16 cellular contexts compared by ENCODE assay signal in the genomic region with DNA sequence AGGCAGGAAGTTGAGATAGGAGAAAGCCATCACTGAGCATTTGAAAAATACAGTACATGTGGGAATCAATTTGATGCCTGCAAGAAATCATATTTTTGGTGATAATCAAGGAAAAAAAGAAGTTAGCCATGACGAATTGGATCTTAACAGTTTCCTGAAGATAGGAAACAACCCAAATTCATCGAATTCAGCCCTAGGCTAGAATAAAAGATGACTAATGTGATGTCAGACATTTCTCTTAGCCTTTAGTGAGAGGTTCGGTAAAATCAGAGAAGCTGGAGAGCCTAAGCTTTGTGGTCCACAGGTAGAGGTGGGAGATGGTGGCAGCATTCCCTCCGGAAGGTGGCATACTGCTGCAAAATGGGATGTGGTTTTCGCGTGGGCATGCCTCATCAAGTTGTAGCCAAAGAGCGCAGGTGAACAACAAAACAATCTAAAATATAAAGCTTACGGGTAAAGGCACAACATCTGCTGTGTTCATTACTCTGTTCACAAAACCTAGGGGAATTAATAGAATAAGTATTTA.
A peak's percentile ranks its signal among the peaks of the same experiment; 100 is the strongest.
DNase-seq lines count a peak whose midpoint lies in the region; ATAC-seq, FAIRE-seq and TF ChIP-seq lines count a peak whose summit lies in the region.
"Had no signal": no experiment of that assay in that cellular context is flagged by ENCODE, and none has a peak within 500 bp of the region (broad histone marks: within the 10 kb centered on the region; RNA-seq: fewer than 3 reads in every experiment).

No MANE protein-coding gene starts in this region.

- dilution Hi-C loops in mammary epithelial cell (cut with HindIII; ENCODE audit: low sequenced_read_pairs), result no loop called here

- CTCF ChIA-PET in mammary epithelial cell (lab: Charles Lee; ENCODE audit: low non-redundant PET), result interaction anchor here (0.7 kb wide), 2 partner anchors 295 to 1975 kb away, joined by 3 to 4 read pairs; no protein-coding TSS in a partner anchor

- H3K4me2 ChIP-seq in mammary epithelial cell (ENCODE audit: insufficient read depth, low read depth, low read length), result no peak overlapping the region
- H3K4me2 ChIP-seq: BLaER1 had no signal

- H3K36me3 ChIP-seq in mammary epithelial cell (ENCODE audit: insufficient read depth, low read length) (no peaks in the 10 kb centered on the region), breast epithelium (no peaks in the 10 kb centered on the region), bronchial epithelial cell (ENCODE audit: control insufficient read depth, insufficient read depth, low read length) (no peaks in the 10 kb centered on the region)
- H3K36me3 ChIP-seq: BLaER1 had no signal

- H4K20me1 ChIP-seq in mammary epithelial cell (ENCODE audit: insufficient read depth, low read length), result no peaks in the 10 kb centered on the region
- H4K20me1 ChIP-seq: BLaER1 had no signal

- no peak overlapping the region for H2AFZ ChIP-seq in mammary epithelial cell (ENCODE audit: low read depth, low read length)

- no peaks in the 10 kb centered on the region for H3K4me1 ChIP-seq in mammary epithelial cell (ENCODE audit: insufficient read depth, low read length)
- no peaks in the 10 kb centered on the region for H3K4me1 ChIP-seq in breast epithelium
- H3K4me1 ChIP-seq: BLaER1 had no signal

- no peak overlapping the region for H3K9ac ChIP-seq in mammary epithelial cell (ENCODE audit: insufficient read depth, low read length)
- H3K9ac ChIP-seq: BLaER1 had no signal

- no peak for ATAC-seq in Right ventricle myocardium inferior
- no peak for ATAC-seq in HG03521 (IDR thresholded peaks at IDR 0.05; ENCODE audit: unreplicated experiment)

- peak; percentile 42 for DNase-seq in mammary epithelial cell
- DNase-seq in breast epithelium (ENCODE audit: low spot score in 2 of 2), result no peak
- peak; percentile 42 for DNase-seq in NCI-H2107 treated with DMSO at 0.1 percent for 48 hours (lab: John Stamatoyannopoulos, UW; ENCODE audit: unreplicated experiment)
- DNase-seq in bronchial epithelial cell (ENCODE audit: low read depth), result no peak
- DNase-seq in Right ventricle myocardium inferior (ENCODE audit: missing footprints), result no peak
- DNase-seq in GM10266 (ENCODE audit: extremely low spot score), result no peak
- DNase-seq in T-helper 9 cell, result no peak
- DNase-seq: Karpas-422, NCI-H1417 treated with DMSO at 0.1 percent for 48 hours, NCI-H2029, NCI-H345, NCI-H526 treated with DMSO at 0.1 percent for 48 hours, OCI-M1 had no signal

- no peak overlapping the region for H3K4me3 ChIP-seq in mammary epithelial cell (replicated peaks in 1 of 3; ENCODE audit: insufficient read depth in 1 of 3, low read depth in 2 of 3, low read length in 3 of 3)
- H3K4me3 ChIP-seq in breast epithelium, result no peak overlapping the region
- no peak overlapping the region for H3K4me3 ChIP-seq in bronchial epithelial cell (ENCODE audit: low read depth, low read length)
- H3K4me3 ChIP-seq: BLaER1 had no signal

- TF ChIP-seq POLR2A in breast epithelium (IDR thresholded peaks at IDR 0.05), result no peak

- H3K79me2 ChIP-seq in mammary epithelial cell (ENCODE audit: insufficient read depth, low read length), result no peaks in the 10 kb centered on the region

- H3K27ac ChIP-seq in mammary epithelial cell (ENCODE audit: insufficient read depth, low read depth, low read length) (no peak overlapping the region), breast epithelium (no peak overlapping the region)
- H3K27ac ChIP-seq: 22Rv1, BLaER1 had no signal

- no peaks in the 10 kb centered on the region for H3K27me3 ChIP-seq in mammary epithelial cell (ENCODE audit: insufficient read depth, low read length)
- no peaks in the 10 kb centered on the region for H3K27me3 ChIP-seq in breast epithelium
- H3K27me3 ChIP-seq in bronchial epithelial cell (ENCODE audit: control insufficient read depth, insufficient read depth, low read length), result no peaks in the 10 kb centered on the region
- H3K27me3 ChIP-seq: BLaER1 had no signal

- in situ Hi-C loops in mammary epithelial cell (cut with MboI; ENCODE audit: low sequenced_read_pairs in 2 of 2), result no loop called here

- WGBS in mammary epithelial cell (ENCODE audit: low coverage, missing lambda C conversion rate), result 47% methylated on average over 8 of the region's 8 CpGs

- H3K9me3 ChIP-seq in mammary epithelial cell (replicated peaks; ENCODE audit: insufficient read depth, low read length) (no peaks in the 10 kb centered on the region), breast epithelium (no peaks in the 10 kb centered on the region)
- H3K9me3 ChIP-seq: BLaER1 had no signal

- BruUV-seq in mammary epithelial cell (replicated peaks; lab: Mats Ljungman, UMichigan), result no TSS peak

- TF ChIP-seq CTCF in mammary epithelial cell (conservative IDR thresholded peaks at IDR 0.05 in 1 of 2, IDR thresholded peaks at IDR 0.05 in 1 of 2; ENCODE audit: extremely low read depth in 1 of 2, insufficient read depth in 1 of 2, low read depth in 1 of 2, low read length in 2 of 2) (peak; percentile 32 to 50), breast epithelium (IDR thresholded peaks at IDR 0.05) (no peak), bronchial epithelial cell (IDR thresholded peaks at IDR 0.05; ENCODE audit: insufficient read depth, low read length, severe bottlenecking) (no peak), GM10266 (IDR thresholded peaks at IDR 0.05; ENCODE audit: control insufficient read depth, insufficient read depth, low read depth, missing control alignments) (no peak)

- intact Hi-C loops in mammary epithelial cell (cut with micrococcal nuclease), result loop anchor here (2.0 kb wide), 1 partner anchor 144 kb away; a partner anchor contains a TSS
- intact Hi-C loops in breast epithelium (cut with DNase I; ENCODE audit: low total_unique reads), result no loop called here
- intact Hi-C loops in Right ventricle myocardium inferior (cut with DNase I), result no loop called here

- peak; percentile 18 for FAIRE-seq in bronchial epithelial cell (lab: Jason Lieb, UNC)

Comparison
In these comparisons a context has a peak if more than half of its experiments do, and no peak if none do; other contexts are left out.
1. DNase-seq: peak in mammary epithelial cell (single experiment) and NCI-H2107 treated with DMSO at 0.1 percent for 48 hours (single experiment); none in breast epithelium (0 of 2), bronchial epithelial cell (single experiment), Right ventricle myocardium inferior (single experiment), GM10266 (single experiment) and T-helper 9 cell (single experiment).
2. CTCF ChIP-seq: peak in mammary epithelial cell (2 of 2); none in breast epithelium (0 of 3), bronchial epithelial cell (single experiment) and GM10266 (single experiment).